Comparison of ENCODE assay signal across 8 cellular contexts in the genomic region with DNA sequence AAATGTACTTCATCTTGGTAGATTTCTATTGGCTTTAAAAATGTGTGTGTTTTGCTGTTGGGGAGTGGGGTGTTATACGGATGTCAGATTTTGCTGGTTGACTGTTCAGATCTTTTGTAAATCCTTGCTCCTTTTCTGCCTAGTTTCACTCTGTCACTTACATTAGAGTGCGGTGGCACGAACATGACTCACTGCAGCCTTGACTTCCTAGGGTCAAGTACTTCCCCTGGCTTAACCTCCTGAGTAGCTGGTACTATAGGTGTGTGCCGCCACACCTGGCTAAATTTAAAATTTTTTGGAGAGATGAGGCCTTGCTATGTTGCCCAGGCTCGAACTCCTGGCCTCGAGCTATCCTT. TPM values are rescaled to one million over a fixed set of nuclear protein-coding genes. Genes with fewer than 3 reads are reported as not detected.
A peak's percentile ranks its signal among the peaks of the same experiment; 100 is the strongest.
DNase-seq lines count a peak whose midpoint lies in the region; ATAC-seq and TF ChIP-seq lines count a peak whose summit lies in the region.
"Not testable (repeated sequence)": the region's sequence is repeated elsewhere in the genome, so short reads cannot be mapped to it uniquely, and the experiment has no call there.

No MANE protein-coding gene starts in this region.

- H3K4me2 ChIP-seq in Karpas-422 (ENCODE audit: low read depth, low read length, poor library complexity, severe bottlenecking) (peak overlapping the region; percentile 62), parathyroid adenoma (ENCODE audit: low read length) (peak overlapping the region; percentile 61)

- peak overlapping the region in 6 of 7 donors; percentile 41 to 87 (median 80) for H3K27ac Mint-ChIP-seq in CD4-positive, alpha-beta memory T cell
- peak overlapping the region; percentile 80 for H3K27ac Mint-ChIP-seq in activated CD4-positive, alpha-beta T cell treated with anti-CD3 and anti-CD28 coated beads for 36 hours

- intact Hi-C loops in CD4-positive, alpha-beta memory T cell (cut with micrococcal nuclease): loop anchor here (1.0 to 5.0 kb wide), 2 partner anchors 91 to 142 kb away; no protein-coding TSS in a partner anchor
- intact Hi-C loops in activated CD4-positive, alpha-beta T cell treated with anti-CD3 and anti-CD28 coated beads for 36 hours (cut with DNase I, micrococcal nuclease): loop anchor here in 1 of 2 experiments (1.0 kb wide), 1 partner anchor 88 kb away; no protein-coding TSS in a partner anchor
- intact Hi-C loops in body of pancreas (cut with DNase I); lower lobe of right lung (cut with DNase I): not testable (repeated sequence)

- 6 to 12% methylated on average over 3 to 5 of the region's 6 CpGs for WGBS in body of pancreas, 2 donors
- WGBS in tibial nerve, 2 donors: 13 to 21% methylated on average over 4 of the region's 6 CpGs

- H4K20me1 ChIP-seq in Karpas-422 (ENCODE audit: insufficient read depth, low read depth, low read length): not testable (repeated sequence)

- H3K9ac ChIP-seq in Karpas-422 (ENCODE audit: low read length): peak overlapping the region; percentile 84
- H3K9ac ChIP-seq in parathyroid adenoma: not testable (repeated sequence)

- peak overlapping the region; percentile 59 for H3K27ac ChIP-seq in CD4-positive, alpha-beta memory T cell (ENCODE audit: low read depth, low read length)
- peak overlapping the region; percentile 67; the same call in 1 of the 2 replicates for H3K27ac ChIP-seq in Karpas-422 (ENCODE audit: low read length)
- peak overlapping the region in 3 of 4 donors; percentile 77 to 85 (median 85) for H3K27ac ChIP-seq in body of pancreas
- H3K27ac ChIP-seq in lower lobe of right lung: peak overlapping the region; percentile 80
- not testable (repeated sequence) for H3K27ac ChIP-seq in parathyroid adenoma
- peak overlapping the region in 3 of 4 donors; percentile 84 to 88 (median 86) for H3K27ac ChIP-seq in tibial nerve

- peak overlapping the region in 1 of 2 donors; percentile 70 for H3K4me3 ChIP-seq in CD4-positive, alpha-beta memory T cell (ENCODE audit: low read length in 2 of 2)
- H3K4me3 ChIP-seq in Karpas-422 (ENCODE audit: low read length) (peak overlapping the region; percentile 79), body of pancreas (peak overlapping the region; percentile 74 to 96), fibroblast of mammary gland (ENCODE audit: control insufficient read depth, low read depth, low read length) (peak overlapping the region; percentile 65), lower lobe of right lung (peak overlapping the region; percentile 78), parathyroid adenoma (ENCODE audit: low read depth, low read length) (peak overlapping the region; percentile 69), tibial nerve (peak overlapping the region; percentile 60 to 89 (median 75))

- peak overlapping the region; percentile 80 to 90 (median 87) for H3K4me3 Mint-ChIP-seq in CD4-positive, alpha-beta memory T cell
- H3K4me3 Mint-ChIP-seq in activated CD4-positive, alpha-beta T cell treated with anti-CD3 and anti-CD28 coated beads for 36 hours: peak overlapping the region; percentile 77

- not testable (repeated sequence) for H2AFZ ChIP-seq in Karpas-422 (ENCODE audit: low read length)
- peak overlapping the region; percentile 70 for H2AFZ ChIP-seq in parathyroid adenoma

- not testable (repeated sequence) for TF ChIP-seq CTCF in body of pancreas (IDR thresholded peaks at IDR 0.05); fibroblast of mammary gland (conservative IDR thresholded peaks at IDR 0.05; ENCODE audit: control insufficient read depth, insufficient read depth, low read depth, low read length); lower lobe of right lung (IDR thresholded peaks at IDR 0.05); parathyroid adenoma (IDR thresholded peaks at IDR 0.05); tibial nerve (IDR thresholded peaks at IDR 0.05)

- H3K79me2 ChIP-seq in Karpas-422 (ENCODE audit: low read length): peaks cover 53% of the 10 kb centered on the region
- H3K79me2 ChIP-seq in parathyroid adenoma: not testable (repeated sequence)

- CTCF ChIA-PET in CD4-positive, alpha-beta memory T cell (lab: Charles Lee; ENCODE audit: partially characterized antibody); activated CD4-positive, alpha-beta T cell treated with anti-CD3 and anti-CD28 coated beads for 36 hours (lab: Charles Lee): not testable (repeated sequence)

- H3K9me3 Mint-ChIP-seq in CD4-positive, alpha-beta memory T cell; activated CD4-positive, alpha-beta T cell treated with anti-CD3 and anti-CD28 coated beads for 36 hours (ENCODE audit: low read depth): not testable (repeated sequence)

- H3K27me3 Mint-ChIP-seq in CD4-positive, alpha-beta memory T cell; activated CD4-positive, alpha-beta T cell treated with anti-CD3 and anti-CD28 coated beads for 36 hours: not testable (repeated sequence)

- not testable (repeated sequence) for ATAC-seq in activated CD4-positive, alpha-beta T cell treated with anti-CD3 and anti-CD28 coated beads for 36 hours; body of pancreas
- ATAC-seq in lower lobe of right lung: peak in 1 of 2 donors; percentile 59

- H3K27me3 ChIP-seq in CD4-positive, alpha-beta memory T cell (ENCODE audit: insufficient read depth, low read length); Karpas-422 (ENCODE audit: low read length); body of pancreas; lower lobe of right lung (ENCODE audit: low read depth); parathyroid adenoma (ENCODE audit: control insufficient read depth, insufficient read depth, low read length); tibial nerve: not testable (repeated sequence)

- TF ChIP-seq POLR2A in body of pancreas (IDR thresholded peaks at IDR 0.05); tibial nerve (IDR thresholded peaks at IDR 0.05): not testable (repeated sequence)

- not testable (repeated sequence) for H3K4me1 ChIP-seq in CD4-positive, alpha-beta memory T cell (ENCODE audit: insufficient read depth, low read length); Karpas-422 (ENCODE audit: low read length); body of pancreas; lower lobe of right lung; parathyroid adenoma; tibial nerve

- not testable (repeated sequence) for H3K36me3 ChIP-seq in CD4-positive, alpha-beta memory T cell (ENCODE audit: insufficient read depth, low read length); Karpas-422 (ENCODE audit: insufficient read depth, low read length); body of pancreas (replicated peaks in 1 of 2; ENCODE audit: insufficient read depth in 1 of 2, low read depth in 2 of 2); lower lobe of right lung; parathyroid adenoma (ENCODE audit: control insufficient read depth, insufficient read depth, low read length)
- peaks cover 0 to 13% (median 0%) of the 10 kb centered on the region in 3 donors for H3K36me3 ChIP-seq in tibial nerve

- not testable (repeated sequence) for H3K9me3 ChIP-seq in CD4-positive, alpha-beta memory T cell (ENCODE audit: control insufficient read depth in 1 of 2, low read length in 2 of 2); Karpas-422 (ENCODE audit: low read length); body of pancreas; lower lobe of right lung; parathyroid adenoma (ENCODE audit: control insufficient read depth, low read length); tibial nerve

- H3K9me2 ChIP-seq in Karpas-422 (replicated peaks; ENCODE audit: insufficient read depth, low read length): not testable (repeated sequence)

- not testable (repeated sequence) for H3K36me3 Mint-ChIP-seq in CD4-positive, alpha-beta memory T cell
- peaks cover 10% of the 10 kb centered on the region for H3K36me3 Mint-ChIP-seq in activated CD4-positive, alpha-beta T cell treated with anti-CD3 and anti-CD28 coated beads for 36 hours (ENCODE audit: low read depth)

- POLR2A ChIA-PET in CD4-positive, alpha-beta memory T cell (lab: Charles Lee; ENCODE audit: partially characterized antibody): interaction anchor here (0.6 kb wide), 1 partner anchor 1979 kb away, joined by 3 read pairs; a partner anchor contains a TSS
- POLR2A ChIA-PET in activated CD4-positive, alpha-beta T cell treated with anti-CD3 and anti-CD28 coated beads for 36 hours (lab: Charles Lee): not testable (repeated sequence)

- DNase-seq in CD4-positive, alpha-beta memory T cell: peak in 1 of 5 donors; percentile 31
- not testable (repeated sequence) for DNase-seq in Karpas-422; fibroblast of mammary gland (ENCODE audit: low read depth); lower lobe of right lung; tibial nerve (ENCODE audit: low spot score in 2 of 2)
- peak; percentile 50 for DNase-seq in activated CD4-positive, alpha-beta T cell treated with anti-CD3 and anti-CD28 coated beads for 36 hours
- DNase-seq in body of pancreas: peak in 1 of 4 donors; percentile 28

- H3K4me1 Mint-ChIP-seq in CD4-positive, alpha-beta memory T cell: peaks cover 13 to 59% (median 18%) of the 10 kb centered on the region in 4 donors
- peaks cover 30% of the 10 kb centered on the region for H3K4me1 Mint-ChIP-seq in activated CD4-positive, alpha-beta T cell treated with anti-CD3 and anti-CD28 coated beads for 36 hours

- TF ChIP-seq EP300 in tibial nerve (IDR thresholded peaks at IDR 0.05): not testable (repeated sequence)

RNA-seq across cellular contexts. Expression of a gene that starts 54.0 kb away (rescaled TPM):
- not detected for total RNA-seq in CD4-positive, alpha-beta memory T cell
- polyA plus RNA-seq in CD4-positive, alpha-beta memory T cell: not detected
- not detected in 2 replicates for total RNA-seq in Karpas-422 (2014; rRNA removed; shearing (Covaris generic); ENCODE audit: low replicate concordance)
- not detected for total RNA-seq in activated CD4-positive, alpha-beta T cell treated with anti-CD3 and anti-CD28 coated beads for 36 hours
- total RNA-seq in body of pancreas: not detected
- not detected for total RNA-seq in lower lobe of right lung
- not detected for total RNA-seq in tibial nerve
